ENCODE assay signal across 1 cellular context in the genomic region with DNA sequence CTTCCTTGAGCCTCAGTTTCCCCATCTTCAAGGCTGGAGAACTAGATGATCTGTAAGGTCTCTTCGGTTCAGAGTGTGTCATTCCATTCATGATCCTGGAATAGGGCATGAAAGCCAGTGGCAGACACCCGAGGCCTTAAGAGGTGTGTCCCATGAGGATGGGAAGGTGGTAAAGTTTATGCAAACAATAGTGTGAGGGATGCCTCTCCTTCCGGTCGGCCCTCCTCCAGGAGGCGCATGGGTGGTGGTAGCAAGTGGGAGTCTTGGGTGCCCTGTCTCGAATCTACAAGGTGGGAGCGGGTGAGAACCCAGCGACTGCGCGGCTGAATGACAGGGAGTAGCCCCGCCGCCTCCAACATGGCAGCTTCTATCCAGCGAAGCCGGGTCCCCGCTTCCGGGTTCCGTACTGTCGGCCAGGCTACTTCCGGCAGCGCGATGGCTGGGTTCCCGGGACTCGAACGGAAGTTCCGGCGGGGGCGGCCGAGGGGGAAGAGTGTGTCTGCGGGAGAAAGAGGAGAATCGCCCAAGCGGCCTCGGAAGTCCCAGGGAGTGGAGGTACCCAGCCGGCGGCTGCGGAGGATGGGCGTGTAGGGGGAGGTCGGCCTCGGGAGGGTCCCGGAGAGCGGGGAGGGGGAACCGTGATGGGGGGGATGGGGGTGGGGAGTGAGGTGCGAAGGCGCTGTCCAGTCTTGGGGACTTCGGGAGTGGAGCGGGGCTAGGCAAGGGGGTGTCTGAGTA.
TF ChIP-seq lines count a peak whose summit lies in the region.

A gene (plus strand): TSS at position 450 of the 738 bp plus-strand sequence. CDS start 1,538 bp downstream, outside the sequence.

TF ChIP-seq in HepG2, 621 proteins besides CTCF, POLR2A, EP300 and RAD21 (continued from another document and continues in another):
- TF ChIP-seq, protein P1, sequence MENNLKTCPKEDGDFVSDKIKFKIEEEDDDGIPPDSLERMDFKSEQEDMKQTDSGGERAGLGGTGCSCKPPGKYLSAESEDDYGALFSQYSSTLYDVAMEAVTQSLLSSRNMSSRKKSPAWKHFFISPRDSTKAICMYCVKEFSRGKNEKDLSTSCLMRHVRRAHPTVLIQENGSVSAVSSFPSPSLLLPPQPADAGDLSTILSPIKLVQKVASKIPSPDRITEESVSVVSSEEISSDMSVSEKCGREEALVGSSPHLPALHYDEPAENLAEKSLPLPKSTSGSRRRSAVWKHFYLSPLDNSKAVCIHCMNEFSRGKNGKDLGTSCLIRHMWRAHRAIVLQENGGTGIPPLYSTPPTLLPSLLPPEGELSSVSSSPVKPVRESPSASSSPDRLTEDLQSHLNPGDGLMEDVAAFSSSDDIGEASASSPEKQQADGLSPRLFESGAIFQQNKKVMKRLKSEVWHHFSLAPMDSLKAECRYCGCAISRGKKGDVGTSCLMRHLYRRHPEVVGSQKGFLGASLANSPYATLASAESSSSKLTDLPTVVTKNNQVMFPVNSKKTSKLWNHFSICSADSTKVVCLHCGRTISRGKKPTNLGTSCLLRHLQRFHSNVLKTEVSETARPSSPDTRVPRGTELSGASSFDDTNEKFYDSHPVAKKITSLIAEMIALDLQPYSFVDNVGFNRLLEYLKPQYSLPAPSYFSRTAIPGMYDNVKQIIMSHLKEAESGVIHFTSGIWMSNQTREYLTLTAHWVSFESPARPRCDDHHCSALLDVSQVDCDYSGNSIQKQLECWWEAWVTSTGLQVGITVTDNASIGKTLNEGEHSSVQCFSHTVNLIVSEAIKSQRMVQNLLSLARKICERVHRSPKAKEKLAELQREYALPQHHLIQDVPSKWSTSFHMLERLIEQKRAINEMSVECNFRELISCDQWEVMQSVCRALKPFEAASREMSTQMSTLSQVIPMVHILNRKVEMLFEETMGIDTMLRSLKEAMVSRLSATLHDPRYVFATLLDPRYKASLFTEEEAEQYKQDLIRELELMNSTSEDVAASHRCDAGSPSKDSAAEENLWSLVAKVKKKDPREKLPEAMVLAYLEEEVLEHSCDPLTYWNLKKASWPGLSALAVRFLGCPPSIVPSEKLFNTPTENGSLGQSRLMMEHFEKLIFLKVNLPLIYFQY (CRISPR knock-in tag; IDR thresholded peaks at IDR 0.05; ENCODE audit: borderline replicate concordance) = no peak
- TF ChIP-seq NFYB (CRISPR knock-in tag; IDR thresholded peaks at IDR 0.05) (no peak), ZFP1 (CRISPR knock-in tag; IDR thresholded peaks at IDR 0.05) (0 out of 2 replicates have a peak, but pooled peaks have one; percentile 17), SATB2 (CRISPR knock-in tag; IDR thresholded peaks at IDR 0.05) (no peak), PAWR (CRISPR knock-in tag; IDR thresholded peaks at IDR 0.05; ENCODE audit: borderline replicate concordance) (no peak), NAIF1 (CRISPR knock-in tag; IDR thresholded peaks at IDR 0.05; ENCODE audit: borderline replicate concordance) (no peak), MBNL3 (CRISPR knock-in tag; conservative IDR thresholded peaks at IDR 0.05) (no peak), SIN3A (IDR thresholded peaks at IDR 0.05; ENCODE audit: borderline replicate concordance, low read depth, low read length) (peak; percentile 89), THAP11 (CRISPR knock-in tag; IDR thresholded peaks at IDR 0.05) (peak; percentile 88), AHR (CRISPR knock-in tag; IDR thresholded peaks at IDR 0.05) (no peak), AGO1 (IDR thresholded peaks at IDR 0.05; ENCODE audit: low read depth, low read length, poor library complexity, severe bottlenecking) (peak; percentile 85), ZNF841 (CRISPR knock-in tag; IDR thresholded peaks at IDR 0.05; ENCODE audit: borderline replicate concordance) (no peak), GATAD1 (CRISPR knock-in tag; IDR thresholded peaks at IDR 0.05) (peak; percentile 90), MAFF (IDR thresholded peaks at IDR 0.05; ENCODE audit: low read depth, low read length) (no peak), CBX2 (IDR thresholded peaks at IDR 0.05; ENCODE audit: low read depth, low read length) (no peak), CBX2 (CRISPR knock-in tag; IDR thresholded peaks at IDR 0.05; ENCODE audit: low read depth) (no peak), XRCC5 (optimal IDR thresholded peaks at IDR 0.05; ENCODE audit: low read length) (peak; percentile 20), ERF (CRISPR knock-in tag; IDR thresholded peaks at IDR 0.05) (no peak), TEAD3 (CRISPR knock-in tag; optimal IDR thresholded peaks at IDR 0.05; ENCODE audit: borderline replicate concordance) (peak; percentile 43), ZNF674 (CRISPR knock-in tag; IDR thresholded peaks at IDR 0.05; ENCODE audit: low read depth) (no peak), ZNF746 (CRISPR knock-in tag; IDR thresholded peaks at IDR 0.05) (no peak), KLF6 (CRISPR knock-in tag; IDR thresholded peaks at IDR 0.05) (0 out of 2 replicates have a peak, but pooled peaks have one; percentile 27), ZNF296 (CRISPR knock-in tag; conservative IDR thresholded peaks at IDR 0.05) (no peak), ZNF749 (CRISPR knock-in tag; IDR thresholded peaks at IDR 0.05; ENCODE audit: borderline replicate concordance) (no peak), ZSCAN25 (CRISPR knock-in tag; IDR thresholded peaks at IDR 0.05) (no peak), ZNF776 (CRISPR knock-in tag; IDR thresholded peaks at IDR 0.05) (no peak)
- TF ChIP-seq, protein P2, sequence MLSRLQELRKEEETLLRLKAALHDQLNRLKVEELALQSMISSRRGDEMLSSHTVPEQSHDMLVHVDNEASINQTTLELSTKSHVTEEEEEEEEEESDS (CRISPR knock-in tag; IDR thresholded peaks at IDR 0.05; ENCODE audit: borderline replicate concordance) = no peak
- TF ChIP-seq, protein P3, sequence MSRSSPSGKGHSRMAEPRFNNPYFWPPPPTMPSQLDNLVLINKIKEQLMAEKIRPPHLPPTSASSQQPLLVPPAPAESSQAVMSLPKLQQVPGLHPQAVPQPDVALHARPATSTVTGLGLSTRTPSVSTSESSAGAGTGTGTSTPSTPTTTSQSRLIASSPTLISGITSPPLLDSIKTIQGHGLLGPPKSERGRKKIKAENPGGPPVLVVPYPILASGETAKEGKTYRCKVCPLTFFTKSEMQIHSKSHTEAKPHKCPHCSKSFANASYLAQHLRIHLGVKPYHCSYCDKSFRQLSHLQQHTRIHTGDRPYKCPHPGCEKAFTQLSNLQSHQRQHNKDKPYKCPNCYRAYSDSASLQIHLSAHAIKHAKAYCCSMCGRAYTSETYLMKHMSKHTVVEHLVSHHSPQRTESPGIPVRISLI (CRISPR knock-in tag; IDR thresholded peaks at IDR 0.05; ENCODE audit: borderline replicate concordance) = no peak
- TF ChIP-seq, protein P4, sequence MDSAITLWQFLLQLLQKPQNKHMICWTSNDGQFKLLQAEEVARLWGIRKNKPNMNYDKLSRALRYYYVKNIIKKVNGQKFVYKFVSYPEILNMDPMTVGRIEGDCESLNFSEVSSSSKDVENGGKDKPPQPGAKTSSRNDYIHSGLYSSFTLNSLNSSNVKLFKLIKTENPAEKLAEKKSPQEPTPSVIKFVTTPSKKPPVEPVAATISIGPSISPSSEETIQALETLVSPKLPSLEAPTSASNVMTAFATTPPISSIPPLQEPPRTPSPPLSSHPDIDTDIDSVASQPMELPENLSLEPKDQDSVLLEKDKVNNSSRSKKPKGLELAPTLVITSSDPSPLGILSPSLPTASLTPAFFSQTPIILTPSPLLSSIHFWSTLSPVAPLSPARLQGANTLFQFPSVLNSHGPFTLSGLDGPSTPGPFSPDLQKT (CRISPR knock-in tag; IDR thresholded peaks at IDR 0.05; ENCODE audit: borderline replicate concordance) = no peak
- TF ChIP-seq, protein P5, sequence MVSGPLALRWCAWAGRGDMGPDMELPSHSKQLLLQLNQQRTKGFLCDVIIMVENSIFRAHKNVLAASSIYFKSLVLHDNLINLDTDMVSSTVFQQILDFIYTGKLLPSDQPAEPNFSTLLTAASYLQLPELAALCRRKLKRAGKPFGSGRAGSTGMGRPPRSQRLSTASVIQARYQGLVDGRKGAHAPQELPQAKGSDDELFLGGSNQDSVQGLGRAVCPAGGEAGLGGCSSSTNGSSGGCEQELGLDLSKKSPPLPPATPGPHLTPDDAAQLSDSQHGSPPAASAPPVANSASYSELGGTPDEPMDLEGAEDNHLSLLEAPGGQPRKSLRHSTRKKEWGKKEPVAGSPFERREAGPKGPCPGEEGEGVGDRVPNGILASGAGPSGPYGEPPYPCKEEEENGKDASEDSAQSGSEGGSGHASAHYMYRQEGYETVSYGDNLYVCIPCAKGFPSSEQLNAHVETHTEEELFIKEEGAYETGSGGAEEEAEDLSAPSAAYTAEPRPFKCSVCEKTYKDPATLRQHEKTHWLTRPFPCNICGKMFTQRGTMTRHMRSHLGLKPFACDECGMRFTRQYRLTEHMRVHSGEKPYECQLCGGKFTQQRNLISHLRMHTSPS (CRISPR knock-in tag; IDR thresholded peaks at IDR 0.05; ENCODE audit: low read depth) = peak; percentile 13; the same call in 1 of the 2 replicates
- TF ChIP-seq, protein P6, sequence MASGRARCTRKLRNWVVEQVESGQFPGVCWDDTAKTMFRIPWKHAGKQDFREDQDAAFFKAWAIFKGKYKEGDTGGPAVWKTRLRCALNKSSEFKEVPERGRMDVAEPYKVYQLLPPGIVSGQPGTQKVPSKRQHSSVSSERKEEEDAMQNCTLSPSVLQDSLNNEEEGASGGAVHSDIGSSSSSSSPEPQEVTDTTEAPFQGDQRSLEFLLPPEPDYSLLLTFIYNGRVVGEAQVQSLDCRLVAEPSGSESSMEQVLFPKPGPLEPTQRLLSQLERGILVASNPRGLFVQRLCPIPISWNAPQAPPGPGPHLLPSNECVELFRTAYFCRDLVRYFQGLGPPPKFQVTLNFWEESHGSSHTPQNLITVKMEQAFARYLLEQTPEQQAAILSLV (CRISPR knock-in tag; IDR thresholded peaks at IDR 0.05; ENCODE audit: borderline replicate concordance) = no peak; the same call in 1 of the 2 replicates
- TF ChIP-seq, protein P7, sequence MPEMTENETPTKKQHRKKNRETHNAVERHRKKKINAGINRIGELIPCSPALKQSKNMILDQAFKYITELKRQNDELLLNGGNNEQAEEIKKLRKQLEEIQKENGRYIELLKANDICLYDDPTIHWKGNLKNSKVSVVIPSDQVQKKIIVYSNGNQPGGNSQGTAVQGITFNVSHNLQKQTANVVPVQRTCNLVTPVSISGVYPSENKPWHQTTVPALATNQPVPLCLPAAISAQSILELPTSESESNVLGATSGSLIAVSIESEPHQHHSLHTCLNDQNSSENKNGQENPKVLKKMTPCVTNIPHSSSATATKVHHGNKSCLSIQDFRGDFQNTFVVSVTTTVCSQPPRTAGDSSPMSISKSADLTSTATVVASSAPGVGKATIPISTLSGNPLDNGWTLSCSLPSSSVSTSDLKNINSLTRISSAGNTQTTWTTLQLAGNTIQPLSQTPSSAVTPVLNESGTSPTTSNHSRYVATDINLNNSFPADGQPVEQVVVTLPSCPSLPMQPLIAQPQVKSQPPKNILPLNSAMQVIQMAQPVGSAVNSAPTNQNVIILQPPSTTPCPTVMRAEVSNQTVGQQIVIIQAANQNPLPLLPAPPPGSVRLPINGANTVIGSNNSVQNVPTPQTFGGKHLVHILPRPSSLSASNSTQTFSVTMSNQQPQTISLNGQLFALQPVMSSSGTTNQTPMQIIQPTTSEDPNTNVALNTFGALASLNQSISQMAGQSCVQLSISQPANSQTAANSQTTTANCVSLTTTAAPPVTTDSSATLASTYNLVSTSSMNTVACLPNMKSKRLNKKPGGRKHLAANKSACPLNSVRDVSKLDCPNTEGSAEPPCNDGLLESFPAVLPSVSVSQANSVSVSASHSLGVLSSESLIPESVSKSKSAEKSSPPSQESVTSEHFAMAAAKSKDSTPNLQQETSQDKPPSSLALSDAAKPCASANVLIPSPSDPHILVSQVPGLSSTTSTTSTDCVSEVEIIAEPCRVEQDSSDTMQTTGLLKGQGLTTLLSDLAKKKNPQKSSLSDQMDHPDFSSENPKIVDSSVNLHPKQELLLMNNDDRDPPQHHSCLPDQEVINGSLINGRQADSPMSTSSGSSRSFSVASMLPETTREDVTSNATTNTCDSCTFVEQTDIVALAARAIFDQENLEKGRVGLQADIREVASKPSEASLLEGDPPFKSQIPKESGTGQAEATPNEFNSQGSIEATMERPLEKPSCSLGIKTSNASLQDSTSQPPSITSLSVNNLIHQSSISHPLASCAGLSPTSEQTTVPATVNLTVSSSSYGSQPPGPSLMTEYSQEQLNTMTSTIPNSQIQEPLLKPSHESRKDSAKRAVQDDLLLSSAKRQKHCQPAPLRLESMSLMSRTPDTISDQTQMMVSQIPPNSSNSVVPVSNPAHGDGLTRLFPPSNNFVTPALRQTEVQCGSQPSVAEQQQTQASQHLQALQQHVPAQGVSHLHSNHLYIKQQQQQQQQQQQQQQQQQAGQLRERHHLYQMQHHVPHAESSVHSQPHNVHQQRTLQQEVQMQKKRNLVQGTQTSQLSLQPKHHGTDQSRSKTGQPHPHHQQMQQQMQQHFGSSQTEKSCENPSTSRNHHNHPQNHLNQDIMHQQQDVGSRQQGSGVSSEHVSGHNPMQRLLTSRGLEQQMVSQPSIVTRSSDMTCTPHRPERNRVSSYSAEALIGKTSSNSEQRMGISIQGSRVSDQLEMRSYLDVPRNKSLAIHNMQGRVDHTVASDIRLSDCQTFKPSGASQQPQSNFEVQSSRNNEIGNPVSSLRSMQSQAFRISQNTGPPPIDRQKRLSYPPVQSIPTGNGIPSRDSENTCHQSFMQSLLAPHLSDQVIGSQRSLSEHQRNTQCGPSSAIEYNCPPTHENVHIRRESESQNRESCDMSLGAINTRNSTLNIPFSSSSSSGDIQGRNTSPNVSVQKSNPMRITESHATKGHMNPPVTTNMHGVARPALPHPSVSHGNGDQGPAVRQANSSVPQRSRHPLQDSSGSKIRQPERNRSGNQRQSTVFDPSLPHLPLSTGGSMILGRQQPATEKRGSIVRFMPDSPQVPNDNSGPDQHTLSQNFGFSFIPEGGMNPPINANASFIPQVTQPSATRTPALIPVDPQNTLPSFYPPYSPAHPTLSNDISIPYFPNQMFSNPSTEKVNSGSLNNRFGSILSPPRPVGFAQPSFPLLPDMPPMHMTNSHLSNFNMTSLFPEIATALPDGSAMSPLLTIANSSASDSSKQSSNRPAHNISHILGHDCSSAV (CRISPR knock-in tag; IDR thresholded peaks at IDR 0.05; ENCODE audit: borderline replicate concordance) = 0 out of 2 replicates have a peak, but pooled peaks have one; percentile 26
- TF ChIP-seq, protein P8, sequence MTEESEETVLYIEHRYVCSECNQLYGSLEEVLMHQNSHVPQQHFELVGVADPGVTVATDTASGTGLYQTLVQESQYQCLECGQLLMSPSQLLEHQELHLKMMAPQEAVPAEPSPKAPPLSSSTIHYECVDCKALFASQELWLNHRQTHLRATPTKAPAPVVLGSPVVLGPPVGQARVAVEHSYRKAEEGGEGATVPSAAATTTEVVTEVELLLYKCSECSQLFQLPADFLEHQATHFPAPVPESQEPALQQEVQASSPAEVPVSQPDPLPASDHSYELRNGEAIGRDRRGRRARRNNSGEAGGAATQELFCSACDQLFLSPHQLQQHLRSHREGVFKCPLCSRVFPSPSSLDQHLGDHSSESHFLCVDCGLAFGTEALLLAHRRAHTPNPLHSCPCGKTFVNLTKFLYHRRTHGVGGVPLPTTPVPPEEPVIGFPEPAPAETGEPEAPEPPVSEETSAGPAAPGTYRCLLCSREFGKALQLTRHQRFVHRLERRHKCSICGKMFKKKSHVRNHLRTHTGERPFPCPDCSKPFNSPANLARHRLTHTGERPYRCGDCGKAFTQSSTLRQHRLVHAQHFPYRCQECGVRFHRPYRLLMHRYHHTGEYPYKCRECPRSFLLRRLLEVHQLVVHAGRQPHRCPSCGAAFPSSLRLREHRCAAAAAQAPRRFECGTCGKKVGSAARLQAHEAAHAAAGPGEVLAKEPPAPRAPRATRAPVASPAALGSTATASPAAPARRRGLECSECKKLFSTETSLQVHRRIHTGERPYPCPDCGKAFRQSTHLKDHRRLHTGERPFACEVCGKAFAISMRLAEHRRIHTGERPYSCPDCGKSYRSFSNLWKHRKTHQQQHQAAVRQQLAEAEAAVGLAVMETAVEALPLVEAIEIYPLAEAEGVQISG (CRISPR knock-in tag; IDR thresholded peaks at IDR 0.05) = peak; percentile 91
